31 cellular contexts compared by ENCODE assay signal in genomic region chr17:72008236-72008874, GRCh38.
DNase-seq lines count a peak whose midpoint lies in the region; ATAC-seq, FAIRE-seq and TF ChIP-seq lines count a peak whose summit lies in the region.
"Had no signal": no experiment of that assay in that cellular context is flagged by ENCODE, and none has a peak within 500 bp of the region (broad histone marks: within the 10 kb centered on the region; RNA-seq: fewer than 3 reads in every experiment).

No MANE protein-coding gene starts in this region.

- POLR2A ChIA-PET in MCF 10A (lab: Yijun Ruan, JAX) = interaction anchor here (0.6 to 1.0 kb wide), 2 partner anchors 67 to 297 kb away, joined by 4 read pairs; no protein-coding TSS in a partner anchor

- WGBS in esophagus muscularis mucosa = 70% methylated on average over 5 of the region's 5 CpGs

- H3K27me3 Mint-ChIP-seq in MCF 10A (ENCODE audit: insufficient read depth, unreplicated experiment) = no peaks in the 10 kb centered on the region
- H3K27me3 Mint-ChIP-seq: CD4-positive, alpha-beta memory T cell; stimulated activated naive CD8-positive, alpha-beta T cell treated with anti-CD3 and anti-CD28 coated beads, Interleukin-15, amount 100 ng/mL, for 72 hours had no signal

- BruUV-seq in MCF 10A (replicated peaks; lab: Mats Ljungman, UMichigan) = no TSS peak

- peak; percentile 50 for DNase-seq in MCF 10A (ENCODE audit: unreplicated experiment)
- no peak for DNase-seq in breast epithelium (ENCODE audit: low spot score in 2 of 2)
- peak; percentile 6 for DNase-seq in adipocyte (ENCODE audit: low read depth)
- DNase-seq in urothelium cell line (ENCODE audit: low spot score) = no peak
- no peak for DNase-seq in esophagus muscularis mucosa (ENCODE audit: extremely low spot score)
- DNase-seq in KG1 (lab: John Stamatoyannopoulos, UW) = no peak
- DNase-seq: activated CD4-positive, alpha-beta T cell treated with anti-CD3 and anti-CD28 coated beads, Interleukin-2, amount 50 U/mL, for 4 hours; activated naive CD4-positive, alpha-beta T cell; activated T-cell treated with anti-CD3 and anti-CD28 coated beads, Interleukin-2, amount 50 U/mL, for 72 hours; adrenal gland; AML-193; CD4-positive, alpha-beta memory T cell; cortex of kidney; DMS153; H9; heart left ventricle; Karpas-422; MV-4-11; NCI-H146; NCI-H2171; NCI-H526; SIG-M5; small intestine; stimulated activated naive CD8-positive, alpha-beta T cell treated with anti-CD3 and anti-CD28 coated beads, Interleukin-15, amount 100 ng/mL, for 72 hours; T-helper 1 cell had no signal

- H3K27ac ChIP-seq in breast epithelium = no peak overlapping the region
- H3K27ac ChIP-seq in esophagus muscularis mucosa (replicated peaks in 1 of 4) = no peak overlapping the region
- H3K27ac ChIP-seq: 22Rv1, adrenal gland, heart left ventricle had no signal

- FAIRE-seq in urothelium cell line (lab: Jason Lieb, UNC) = peak; percentile 88
- FAIRE-seq: G401.6, small intestine had no signal

- H3K9ac ChIP-seq in adipocyte (ENCODE audit: low read length) = no peak overlapping the region

- peaks cover 31% of the 10 kb centered on the region for H3K4me1 Mint-ChIP-seq in MCF 10A (ENCODE audit: insufficient read depth, unreplicated experiment)
- H3K4me1 Mint-ChIP-seq: CD4-positive, alpha-beta memory T cell; nephron; stimulated activated naive CD8-positive, alpha-beta T cell treated with anti-CD3 and anti-CD28 coated beads, Interleukin-15, amount 100 ng/mL, for 72 hours had no signal

- ATAC-seq in esophagus mucosa (peak; percentile 41), HG02763 (IDR thresholded peaks at IDR 0.05; ENCODE audit: unreplicated experiment) (no peak)
- ATAC-seq: activated T-cell treated with anti-CD3 and anti-CD28 coated beads, Interleukin-2, amount 50 U/mL, for 72 hours; heart left ventricle; Panc1; stimulated activated naive CD8-positive, alpha-beta T cell treated with anti-CD3 and anti-CD28 coated beads, Interleukin-15, amount 100 ng/mL, for 72 hours had no signal

- no peak for TF ChIP-seq CTCF in MCF 10A (IDR thresholded peaks at IDR 0.05; ENCODE audit: unreplicated experiment)
- no peak for TF ChIP-seq CTCF in breast epithelium (IDR thresholded peaks at IDR 0.05)
- no peak for TF ChIP-seq CTCF in esophagus muscularis mucosa (IDR thresholded peaks at IDR 0.05)

- intact Hi-C loops in MCF 10A (cut with micrococcal nuclease) = no loop called here
- intact Hi-C loops in breast epithelium (cut with DNase I; ENCODE audit: low total_unique reads) = no loop called here
- intact Hi-C loops in esophagus muscularis mucosa (cut with DNase I) = no loop called here

- CTCF ChIA-PET in MCF 10A (lab: Yijun Ruan, JAX) = no interaction called here

- no peaks in the 10 kb centered on the region for H3K36me3 Mint-ChIP-seq in MCF 10A (ENCODE audit: insufficient read depth, unreplicated experiment)
- H3K36me3 Mint-ChIP-seq: CD4-positive, alpha-beta memory T cell had no signal

- H3K9me3 Mint-ChIP-seq in MCF 10A (ENCODE audit: unreplicated experiment) = no peaks in the 10 kb centered on the region
- H3K9me3 Mint-ChIP-seq: H9, nephron had no signal

- no peak overlapping the region for H3K4me3 Mint-ChIP-seq in MCF 10A (ENCODE audit: unreplicated experiment)
- H3K4me3 Mint-ChIP-seq: activated T-cell treated with anti-CD3 and anti-CD28 coated beads, Interleukin-2, amount 50 U/mL, for 72 hours; CD4-positive, alpha-beta memory T cell; H9; nephron; stimulated activated naive CD8-positive, alpha-beta T cell treated with anti-CD3 and anti-CD28 coated beads, Interleukin-15, amount 100 ng/mL, for 72 hours had no signal

- no peak for TF ChIP-seq EP300 in esophagus muscularis mucosa (IDR thresholded peaks at IDR 0.05)

- no peak overlapping the region for H3K4me3 ChIP-seq in breast epithelium
- H3K4me3 ChIP-seq in adipocyte (ENCODE audit: low read length) = no peak overlapping the region
- no peak overlapping the region for H3K4me3 ChIP-seq in esophagus muscularis mucosa
- H3K4me3 ChIP-seq: adrenal gland, heart left ventricle had no signal

- TF ChIP-seq POLR2A in breast epithelium (IDR thresholded peaks at IDR 0.05) (no peak), esophagus muscularis mucosa (IDR thresholded peaks at IDR 0.05; ENCODE audit: low read depth) (no peak)

- H3K4me1 ChIP-seq in breast epithelium = no peaks in the 10 kb centered on the region
- H3K4me1 ChIP-seq in adipocyte (ENCODE audit: control insufficient read depth, insufficient read depth, low read length) = peaks cover 19% of the 10 kb centered on the region
- H3K4me1 ChIP-seq in esophagus muscularis mucosa = no peaks in the 10 kb centered on the region
- H3K4me1 ChIP-seq: adrenal gland, heart left ventricle had no signal

- H3K27me3 ChIP-seq in breast epithelium (no peaks in the 10 kb centered on the region), adipocyte (replicated peaks; ENCODE audit: control insufficient read depth, insufficient read depth, low read length) (no peaks in the 10 kb centered on the region), esophagus muscularis mucosa (peaks cover 0 to 3% (median 0%) of the 10 kb centered on the region in 4 donors)

- no peak overlapping the region for H3K27ac Mint-ChIP-seq in MCF 10A (ENCODE audit: low read depth, unreplicated experiment)
- H3K27ac Mint-ChIP-seq: activated T-cell treated with anti-CD3 and anti-CD28 coated beads, Interleukin-2, amount 50 U/mL, for 72 hours; CD4-positive, alpha-beta memory T cell; nephron; stimulated activated naive CD8-positive, alpha-beta T cell treated with anti-CD3 and anti-CD28 coated beads, Interleukin-15, amount 100 ng/mL, for 72 hours had no signal

- H3K9me3 ChIP-seq in breast epithelium (no peaks in the 10 kb centered on the region), adipocyte (ENCODE audit: control insufficient read depth, low read length) (no peaks in the 10 kb centered on the region), esophagus muscularis mucosa (no peaks in the 10 kb centered on the region)
- H3K9me3 ChIP-seq: adrenal gland, heart left ventricle had no signal

- H3K36me3 ChIP-seq in breast epithelium (no peaks in the 10 kb centered on the region), adipocyte (ENCODE audit: control insufficient read depth, insufficient read depth, low read length, severe bottlenecking) (no peaks in the 10 kb centered on the region), esophagus muscularis mucosa (no peaks in the 10 kb centered on the region)
- H3K36me3 ChIP-seq: adrenal gland, heart left ventricle had no signal

Comparison
In these comparisons a context has a peak if more than half of its experiments do, and no peak if none do; other contexts are left out.
1. DNase-seq: peak in MCF 10A (single experiment) and adipocyte (single experiment); none in breast epithelium (0 of 2), urothelium cell line (single experiment), esophagus muscularis mucosa (single experiment) and KG1 (single experiment).